In the genomic region with DNA sequence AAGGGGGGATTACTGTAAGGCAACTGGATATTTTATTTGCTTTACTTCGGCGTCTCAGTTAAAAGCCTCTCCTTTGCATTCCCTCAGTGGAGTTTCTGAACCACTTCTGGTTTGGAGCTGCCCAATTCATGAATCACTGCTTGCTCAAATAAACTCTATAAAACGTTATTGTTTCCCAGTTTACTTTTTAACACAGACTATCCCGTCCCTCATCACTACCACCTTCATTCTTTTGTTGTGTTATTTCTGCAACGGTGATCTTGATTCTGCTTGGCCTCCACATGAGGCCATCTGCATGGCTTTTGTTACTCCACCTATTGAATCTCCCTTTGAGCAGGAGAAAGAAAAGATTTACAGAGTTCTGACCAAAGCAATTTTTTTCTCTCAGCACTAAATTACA, we compare ENCODE assay signal across 21 cellular contexts.
DNase-seq lines count a peak whose midpoint lies in the region; ATAC-seq, FAIRE-seq and TF ChIP-seq lines count a peak whose summit lies in the region.
"Had no signal": no experiment of that assay in that cellular context is flagged by ENCODE, and none has a peak within 500 bp of the region (broad histone marks: within the 10 kb centered on the region; RNA-seq: fewer than 3 reads in every experiment).

No MANE protein-coding gene starts in this region.

- peaks cover 5% of the 10 kb centered on the region for H3K4me1 Mint-ChIP-seq in nephron progenitor cell
- H3K4me1 Mint-ChIP-seq: CD14-positive monocyte had no signal

- FAIRE-seq in A549 (lab: Jason Lieb, UNC), result no peak
- FAIRE-seq: GM12878, GM18507, K562 had no signal

- no peak for TF ChIP-seq EP300 in A549 (IDR thresholded peaks at IDR 0.05)

- H3K4me1 ChIP-seq in A549 (peaks cover 40% of the 10 kb centered on the region), HUES48 (ENCODE audit: control insufficient read depth, insufficient read depth, low read length) (peaks cover 21% of the 10 kb centered on the region), colonic mucosa (no peaks in the 10 kb centered on the region)

- H3K4me3 ChIP-seq in A549 (no peak overlapping the region), HUES48 (ENCODE audit: low read depth, low read length) (no peak overlapping the region), colonic mucosa (no peak overlapping the region)
- H3K4me3 ChIP-seq: GM12878, K562 had no signal

- no peaks in the 10 kb centered on the region for H3K36me3 Mint-ChIP-seq in nephron progenitor cell (ENCODE audit: low read depth)
- H3K36me3 Mint-ChIP-seq: CD14-positive monocyte had no signal

- peak in 1 of 2 experiments; percentile 12; a peak in 1 of 5 replicates for TF ChIP-seq RAD21 in A549 (conservative IDR thresholded peaks at IDR 0.05 in 1 of 2, IDR thresholded peaks at IDR 0.05 in 1 of 2)

- H3K4me2 ChIP-seq in A549, result peak overlapping the region; percentile 38; the same call in 2 of the 3 replicates

- ATAC-seq in A549, result peak; percentile 50 to 85; a peak in 5 of 6 replicates
- ATAC-seq: GM12878, HCT116, K562 had no signal

- peak overlapping the region; percentile 76 for H3K27ac Mint-ChIP-seq in nephron progenitor cell
- H3K27ac Mint-ChIP-seq: CD14-positive monocyte had no signal

- H3K9me3 Mint-ChIP-seq in nephron progenitor cell, result peaks cover 3% of the 10 kb centered on the region

- intact Hi-C loops in colonic mucosa (cut with DNase I), result no loop called here

- TF ChIP-seq POLR2A in A549 (IDR thresholded peaks at IDR 0.05; ENCODE audit: low read length), result no peak

- H3K27me3 Mint-ChIP-seq in nephron progenitor cell (ENCODE audit: low read depth, poor library complexity), result peaks cover 2% of the 10 kb centered on the region

- CTCF ChIA-PET in A549 (lab: Yijun Ruan, JAX), result interaction anchor here (0.6 kb wide), 1 partner anchor 685 kb away, joined by 3 read pairs; no protein-coding TSS in a partner anchor

- POLR2A ChIA-PET in A549 (lab: Yijun Ruan, JAX), result no interaction called here

- H3K9ac ChIP-seq in HUES48 (ENCODE audit: low read depth, low read length), result no peak overlapping the region
- no peak overlapping the region for H3K9ac ChIP-seq in colonic mucosa (ENCODE audit: low read depth in 2 of 2, low read length in 2 of 2)

- H3K27ac ChIP-seq in A549, result peak overlapping the region in 1 of 2 experiments; percentile 40; a peak in 1 of 6 replicates
- H3K27ac ChIP-seq in HUES48 (ENCODE audit: low read depth, low read length), result peak overlapping the region; percentile 74
- peak overlapping the region; percentile 13 for H3K27ac ChIP-seq in colonic mucosa

- H3K9me3 ChIP-seq in A549 (no peaks in the 10 kb centered on the region), HUES48 (ENCODE audit: control insufficient read depth, insufficient read depth, low read length) (no peaks in the 10 kb centered on the region), colonic mucosa (no peaks in the 10 kb centered on the region)
- H3K9me3 ChIP-seq: Caco-2 had no signal

- H3K36me3 ChIP-seq in HUES48 (ENCODE audit: control insufficient read depth, insufficient read depth, low read length) (no peaks in the 10 kb centered on the region), colonic mucosa (no peaks in the 10 kb centered on the region)

- TF ChIP-seq CTCF in A549 (IDR thresholded peaks at IDR 0.05), result no peak
- no peak for TF ChIP-seq CTCF in colonic mucosa (IDR thresholded peaks at IDR 0.05)
- no peak for TF ChIP-seq CTCF in nephron progenitor cell (IDR thresholded peaks at IDR 0.05)

- under 1% methylated on average over 5 of the region's 5 CpGs for WGBS in A549 (ENCODE audit: missing lambda C conversion rate)

- DNase-seq in A549 (ENCODE audit: low read depth in 1 of 2, low spot score in 1 of 2) (peak; percentile 12 to 79), colonic mucosa (no peak), nephron progenitor cell (no peak), NCI-H2029 (lab: John Stamatoyannopoulos, UW) (no peak), midbrain (lab: John Stamatoyannopoulos, UW) (no peak), EL (no peak)
- no peak for DNase-seq in activated naive CD4-positive, alpha-beta T cell treated with anti-CD3 and anti-CD28 coated beads, Interleukin-2, amount 50 U/mL, for 16 hours
- DNase-seq: 8988T, Caco-2, DMS53, NCI-H1048, NCI-H1694, NCI-H446, NCI-H82, SIG-M5 had no signal

- H3K27me3 ChIP-seq in HUES48 (ENCODE audit: control insufficient read depth, insufficient read depth, low read length), result no peaks in the 10 kb centered on the region
- H3K27me3 ChIP-seq in colonic mucosa, result no peaks in the 10 kb centered on the region

- H3K4me3 Mint-ChIP-seq in nephron progenitor cell, result no peak overlapping the region
- H3K4me3 Mint-ChIP-seq: CD14-positive monocyte had no signal

TF ChIP-seq in A549, 52 proteins besides CTCF, POLR2A, EP300 and RAD21:
- TF ChIP-seq MYC (IDR thresholded peaks at IDR 0.05; ENCODE audit: borderline replicate concordance, low read length), result no peak
- TF ChIP-seq, protein P1, sequence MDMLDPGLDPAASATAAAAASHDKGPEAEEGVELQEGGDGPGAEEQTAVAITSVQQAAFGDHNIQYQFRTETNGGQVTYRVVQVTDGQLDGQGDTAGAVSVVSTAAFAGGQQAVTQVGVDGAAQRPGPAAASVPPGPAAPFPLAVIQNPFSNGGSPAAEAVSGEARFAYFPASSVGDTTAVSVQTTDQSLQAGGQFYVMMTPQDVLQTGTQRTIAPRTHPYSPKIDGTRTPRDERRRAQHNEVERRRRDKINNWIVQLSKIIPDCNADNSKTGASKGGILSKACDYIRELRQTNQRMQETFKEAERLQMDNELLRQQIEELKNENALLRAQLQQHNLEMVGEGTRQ (IDR thresholded peaks at IDR 0.05), result no peak
- TF ChIP-seq CEBPB (IDR thresholded peaks at IDR 0.05), result 0 out of 4 replicates have a peak, but pooled peaks of 1 of the 2 experiments have one; percentile 4
- TF ChIP-seq GATA3 (IDR thresholded peaks at IDR 0.05; ENCODE audit: borderline replicate concordance), result peak; percentile 57; the same call in 1 of the 2 replicates
- no peak for TF ChIP-seq ZNF302 (CRISPR knock-in tag; IDR thresholded peaks at IDR 0.05)
- TF ChIP-seq ZFP36 (IDR thresholded peaks at IDR 0.05; ENCODE audit: borderline replicate concordance, partially characterized antibody), result no peak
- TF ChIP-seq, protein P2, sequence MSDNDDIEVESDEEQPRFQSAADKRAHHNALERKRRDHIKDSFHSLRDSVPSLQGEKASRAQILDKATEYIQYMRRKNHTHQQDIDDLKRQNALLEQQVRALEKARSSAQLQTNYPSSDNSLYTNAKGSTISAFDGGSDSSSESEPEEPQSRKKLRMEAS (IDR thresholded peaks at IDR 0.05), result peak; percentile 34; the same call in 1 of the 2 replicates
- no peak for TF ChIP-seq RNF2 (IDR thresholded peaks at IDR 0.05; ENCODE audit: borderline replicate concordance, low read depth)
- TF ChIP-seq, protein P3, sequence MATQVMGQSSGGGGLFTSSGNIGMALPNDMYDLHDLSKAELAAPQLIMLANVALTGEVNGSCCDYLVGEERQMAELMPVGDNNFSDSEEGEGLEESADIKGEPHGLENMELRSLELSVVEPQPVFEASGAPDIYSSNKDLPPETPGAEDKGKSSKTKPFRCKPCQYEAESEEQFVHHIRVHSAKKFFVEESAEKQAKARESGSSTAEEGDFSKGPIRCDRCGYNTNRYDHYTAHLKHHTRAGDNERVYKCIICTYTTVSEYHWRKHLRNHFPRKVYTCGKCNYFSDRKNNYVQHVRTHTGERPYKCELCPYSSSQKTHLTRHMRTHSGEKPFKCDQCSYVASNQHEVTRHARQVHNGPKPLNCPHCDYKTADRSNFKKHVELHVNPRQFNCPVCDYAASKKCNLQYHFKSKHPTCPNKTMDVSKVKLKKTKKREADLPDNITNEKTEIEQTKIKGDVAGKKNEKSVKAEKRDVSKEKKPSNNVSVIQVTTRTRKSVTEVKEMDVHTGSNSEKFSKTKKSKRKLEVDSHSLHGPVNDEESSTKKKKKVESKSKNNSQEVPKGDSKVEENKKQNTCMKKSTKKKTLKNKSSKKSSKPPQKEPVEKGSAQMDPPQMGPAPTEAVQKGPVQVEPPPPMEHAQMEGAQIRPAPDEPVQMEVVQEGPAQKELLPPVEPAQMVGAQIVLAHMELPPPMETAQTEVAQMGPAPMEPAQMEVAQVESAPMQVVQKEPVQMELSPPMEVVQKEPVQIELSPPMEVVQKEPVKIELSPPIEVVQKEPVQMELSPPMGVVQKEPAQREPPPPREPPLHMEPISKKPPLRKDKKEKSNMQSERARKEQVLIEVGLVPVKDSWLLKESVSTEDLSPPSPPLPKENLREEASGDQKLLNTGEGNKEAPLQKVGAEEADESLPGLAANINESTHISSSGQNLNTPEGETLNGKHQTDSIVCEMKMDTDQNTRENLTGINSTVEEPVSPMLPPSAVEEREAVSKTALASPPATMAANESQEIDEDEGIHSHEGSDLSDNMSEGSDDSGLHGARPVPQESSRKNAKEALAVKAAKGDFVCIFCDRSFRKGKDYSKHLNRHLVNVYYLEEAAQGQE (IDR thresholded peaks at IDR 0.05), result no peak
- TF ChIP-seq, protein P4, sequence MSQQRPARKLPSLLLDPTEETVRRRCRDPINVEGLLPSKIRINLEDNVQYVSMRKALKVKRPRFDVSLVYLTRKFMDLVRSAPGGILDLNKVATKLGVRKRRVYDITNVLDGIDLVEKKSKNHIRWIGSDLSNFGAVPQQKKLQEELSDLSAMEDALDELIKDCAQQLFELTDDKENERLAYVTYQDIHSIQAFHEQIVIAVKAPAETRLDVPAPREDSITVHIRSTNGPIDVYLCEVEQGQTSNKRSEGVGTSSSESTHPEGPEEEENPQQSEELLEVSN (IDR thresholded peaks at IDR 0.05; ENCODE audit: borderline replicate concordance, low read depth), result no peak

Comparison
In these comparisons a context has a peak if more than half of its experiments do, and no peak if none do; other contexts are left out.
1. DNase-seq: peak in A549 (2 of 2); none in colonic mucosa (single experiment), nephron progenitor cell (single experiment), NCI-H2029 (single experiment), midbrain (single experiment), EL (single experiment) and activated naive CD4-positive, alpha-beta T cell treated with anti-CD3 and anti-CD28 coated beads, Interleukin-2, amount 50 U/mL, for 16 hours (single experiment).